11 cellular contexts compared by ENCODE assay signal in genomic region chr12:57241556-57242310, GRCh38. TPM values are rescaled to one million over a fixed set of nuclear protein-coding genes. Genes with fewer than 3 reads are reported as not detected.
DNase-seq lines count a peak whose midpoint lies in the region; ATAC-seq, FAIRE-seq and TF ChIP-seq lines count a peak whose summit lies in the region.
"Had no signal": no experiment of that assay in that cellular context is flagged by ENCODE, and none has a peak within 500 bp of the region (broad histone marks: within the 10 kb centered on the region; RNA-seq: fewer than 3 reads in every experiment).

No MANE protein-coding gene starts in this region.

- no peak overlapping the region for H2BK15ac ChIP-seq in H9 (ENCODE audit: low read depth, low read length)

- H3K56ac ChIP-seq in H9 (ENCODE audit: insufficient read length, low read depth, low read length) = no peak overlapping the region

- H3K36me3 ChIP-seq in BLaER1 treated with 17β-estradiol and CSF1 and Interleukin-3, amounts not matched to agents 10 nM and 100 nM = no peaks in the 10 kb centered on the region
- H3K36me3 ChIP-seq: suprapubic skin had no signal

- no peak overlapping the region for H3K14ac ChIP-seq in H9 (ENCODE audit: insufficient read depth, low read length)

- H2AK5ac ChIP-seq in H9 (ENCODE audit: insufficient read length, low read length) = no peak overlapping the region

- 0 out of 22 replicates have a peak overlapping the region, but pooled peaks of 1 of the 11 experiments have one; percentile 71 for H3K9ac ChIP-seq in BLaER1 treated with 17β-estradiol and CSF1 and Interleukin-3, amounts not matched to agents 10 nM and 100 nM
- no peak overlapping the region for H3K9ac ChIP-seq in H9 (ENCODE audit: extremely low read depth, insufficient read length, low read length)

- H3K36me3 Mint-ChIP-seq in H9 (ENCODE audit: insufficient read depth in 1 of 3, low read depth in 3 of 3) (peaks cover 0 to 3% (median 2%) of the 10 kb centered on the region in 3 experiments; a peak in 3 of 7 replicates), natural killer cell (no peaks in the 10 kb centered on the region)
- peaks cover 6% of the 10 kb centered on the region for H3K36me3 Mint-ChIP-seq in activated CD8-positive, alpha-beta T cell treated with anti-CD3 and anti-CD28 coated beads, Interleukin-2, amount 10 ng/mL, durations not matched to agents 7 days and 5 days (ENCODE audit: low read depth)

- no peak overlapping the region for H2BK5ac ChIP-seq in H9 (ENCODE audit: insufficient read length, low read length)

- no peak for DNase-seq in H9
- DNase-seq in activated CD8-positive, alpha-beta T cell treated with anti-CD3 and anti-CD28 coated beads, Interleukin-2, amount 10 ng/mL, durations not matched to agents 7 days and 5 days = no peak
- DNase-seq in natural killer cell = no peak
- DNase-seq in HTR-8/SVneo (ENCODE audit: insufficient read length, low spot score) = no peak
- DNase-seq in activated gamma-delta T cell treated with Interleukin-2 at 50 U/mL for 16 hours = no peak
- no peak for DNase-seq in NCI-H1436 treated with DMSO at 0.1 percent for 48 hours (lab: John Stamatoyannopoulos, UW)
- DNase-seq in stimulated activated CD8-positive, alpha-beta memory T cell treated with anti-CD3 and anti-CD28 coated beads, Interleukin-4, amount 100 ng/mL, for 48 hours = no peak
- DNase-seq: T-helper 9 cell had no signal

- H3K27me3 Mint-ChIP-seq in H9 (ENCODE audit: low read depth) (peaks cover 78% of the 10 kb centered on the region), natural killer cell (ENCODE audit: low read depth in 2 of 2) (peaks cover 60 to 64% of the 10 kb centered on the region in 2 donors)
- peaks cover 41% of the 10 kb centered on the region for H3K27me3 Mint-ChIP-seq in activated CD8-positive, alpha-beta T cell treated with anti-CD3 and anti-CD28 coated beads, Interleukin-2, amount 10 ng/mL, durations not matched to agents 7 days and 5 days (ENCODE audit: low read depth)

- no peak overlapping the region for H2BK12ac ChIP-seq in H9 (ENCODE audit: insufficient read length, low read depth, low read length)

- H3K23ac ChIP-seq in H9 (ENCODE audit: insufficient read length, low read depth, low read length) = no peak overlapping the region

- H3K18ac ChIP-seq in H9 (ENCODE audit: insufficient read length, low read depth, low read length) = no peak overlapping the region

- ATAC-seq in activated CD8-positive, alpha-beta T cell treated with anti-CD3 and anti-CD28 coated beads, Interleukin-2, amount 10 ng/mL, durations not matched to agents 7 days and 5 days = no peak
- no peak for ATAC-seq in natural killer cell

- H4K5ac ChIP-seq in H9 (ENCODE audit: insufficient read length, low read depth, low read length) = no peak overlapping the region

- no peak overlapping the region for H2BK20ac ChIP-seq in H9 (ENCODE audit: low read depth, low read length, poor library complexity, severe bottlenecking)

- H3K4ac ChIP-seq in H9 (ENCODE audit: low read depth, low read length) = no peak overlapping the region

- POLR2A ChIA-PET in activated CD8-positive, alpha-beta T cell treated with anti-CD3 and anti-CD28 coated beads, Interleukin-2, amount 10 ng/mL, durations not matched to agents 7 days and 5 days (lab: Charles Lee) = interaction anchor here (0.9 to 3.4 kb wide), 4 partner anchors 12 to 131 kb away, joined by 3 to 11 read pairs (median 5); partner anchors contain the start of genes LRP1 and SHMT2

- H3K4me1 Mint-ChIP-seq in H9 (peaks cover 57 to 68% of the 10 kb centered on the region in 2 experiments), natural killer cell (peaks cover 45 to 72% of the 10 kb centered on the region in 2 donors)
- peaks cover 71% of the 10 kb centered on the region for H3K4me1 Mint-ChIP-seq in activated CD8-positive, alpha-beta T cell treated with anti-CD3 and anti-CD28 coated beads, Interleukin-2, amount 10 ng/mL, durations not matched to agents 7 days and 5 days (ENCODE audit: low read depth)

- H3K4me3 ChIP-seq in BLaER1 treated with 17β-estradiol and CSF1 and Interleukin-3, amounts not matched to agents 10 nM and 100 nM = peak overlapping the region in 5 of 10 experiments; percentile 8 to 80 (median 64); a peak in 6 of 20 replicates

- H3K27ac Mint-ChIP-seq in H9 = peak overlapping the region in 1 of 3 experiments; percentile 42; a peak in 1 of 7 replicates
- H3K27ac Mint-ChIP-seq in activated CD8-positive, alpha-beta T cell treated with anti-CD3 and anti-CD28 coated beads, Interleukin-2, amount 10 ng/mL, durations not matched to agents 7 days and 5 days = no peak overlapping the region
- H3K27ac Mint-ChIP-seq in natural killer cell = no peak overlapping the region

- no CpG with 5 or more reads among the region's 37 CpGs for WGBS in H9 (ENCODE audit: extremely low coverage, insufficient read length, low lambda C conversion rate)

- H4K20me1 ChIP-seq in BLaER1 treated with 17β-estradiol and CSF1 and Interleukin-3, amounts not matched to agents 10 nM and 100 nM = peaks cover 9 to 64% (median 49%) of the 10 kb centered on the region in 11 experiments; a peak in 20 of 22 replicates
- H4K20me1 ChIP-seq in H9 (ENCODE audit: control insufficient read depth, insufficient read depth, insufficient read length) = no peaks in the 10 kb centered on the region

- no peak overlapping the region for H2AFZ ChIP-seq in H9 (ENCODE audit: low read length)

- no peaks in the 10 kb centered on the region for H3K79me2 ChIP-seq in H9 (ENCODE audit: insufficient read depth, low read length)

- H3K4me3 Mint-ChIP-seq in H9 (peak overlapping the region in 1 of 2 experiments; percentile 84; a peak in 4 of 5 replicates), natural killer cell (peak overlapping the region; percentile 56)
- peak overlapping the region; percentile 18 for H3K4me3 Mint-ChIP-seq in activated CD8-positive, alpha-beta T cell treated with anti-CD3 and anti-CD28 coated beads, Interleukin-2, amount 10 ng/mL, durations not matched to agents 7 days and 5 days

- peaks cover 29% of the 10 kb centered on the region for H3K23me2 ChIP-seq in H9 (ENCODE audit: insufficient read length, low read depth, low read length, poor library complexity, severe bottlenecking)

- peaks cover 73 to 93% (median 87%) of the 10 kb centered on the region in 11 experiments for H3K27me3 ChIP-seq in BLaER1 treated with 17β-estradiol and CSF1 and Interleukin-3, amounts not matched to agents 10 nM and 100 nM
- peaks cover 48% of the 10 kb centered on the region for H3K27me3 ChIP-seq in H9 (ENCODE audit: insufficient read depth, low read length)

- H3K9me3 ChIP-seq in BLaER1 treated with 17β-estradiol and CSF1 and Interleukin-3, amounts not matched to agents 10 nM and 100 nM (replicated peaks in 1 of 11) = no peaks in the 10 kb centered on the region
- H3K9me3 ChIP-seq in H9 (ENCODE audit: control insufficient read depth, low read depth, low read length) = no peaks in the 10 kb centered on the region
- H3K9me3 ChIP-seq: suprapubic skin had no signal

- intact Hi-C loops in natural killer cell (cut with micrococcal nuclease) = no loop called here

- H3T11ph ChIP-seq in H9 (ENCODE audit: low read length) = no peak overlapping the region

- H3K4me1 ChIP-seq in BLaER1 treated with 17β-estradiol and CSF1 and Interleukin-3, amounts not matched to agents 10 nM and 100 nM = peaks cover 56 to 85% (median 78%) of the 10 kb centered on the region in 10 experiments
- H3K4me1 ChIP-seq in H9 (ENCODE audit: insufficient read depth, low read length) = 0 out of 2 replicates have a peak, but pooled peaks cover 4% of the 10 kb centered on the region

- CTCF ChIA-PET in activated CD8-positive, alpha-beta T cell treated with anti-CD3 and anti-CD28 coated beads, Interleukin-2, amount 10 ng/mL, durations not matched to agents 7 days and 5 days (lab: Charles Lee) = interaction anchor here (1.0 to 12.3 kb wide), 24 partner anchors 10 to 608 kb away, joined by 3 to 389 read pairs (median 7); partner anchors contain the start of genes GLI1, INHBC, INHBE and NXPH4

- H4K8ac ChIP-seq in H9 (replicated peaks; ENCODE audit: insufficient read length, low read depth, low read length) = no peak overlapping the region

- H3K79me1 ChIP-seq in H9 (ENCODE audit: insufficient read depth, low read depth, low read length, poor library complexity, severe bottlenecking) = no peaks in the 10 kb centered on the region

- no peak overlapping the region for H4K91ac ChIP-seq in H9 (ENCODE audit: insufficient read length, low read depth, low read length)

- no peak for FAIRE-seq in HTR-8/SVneo (lab: Jason Lieb, UNC)
- FAIRE-seq: bronchial epithelial cell had no signal

- H3K4me2 ChIP-seq in BLaER1 treated with 17β-estradiol and CSF1 and Interleukin-3, amounts not matched to agents 10 nM and 100 nM = peak overlapping the region; percentile 92 to 100 (median 99)
- peak overlapping the region; percentile 44 for H3K4me2 ChIP-seq in H9 (ENCODE audit: insufficient read depth, insufficient read length, low read length)

- H3K9me3 Mint-ChIP-seq in H9 (no peaks in the 10 kb centered on the region), natural killer cell (no peaks in the 10 kb centered on the region)
- H3K9me3 Mint-ChIP-seq in activated CD8-positive, alpha-beta T cell treated with anti-CD3 and anti-CD28 coated beads, Interleukin-2, amount 10 ng/mL, durations not matched to agents 7 days and 5 days (ENCODE audit: insufficient read depth) = no peaks in the 10 kb centered on the region

- no peak overlapping the region for H2BK120ac ChIP-seq in H9 (ENCODE audit: low read depth, low read length, poor library complexity, severe bottlenecking)

- no peak for TF ChIP-seq CTCF in H9 (conservative IDR thresholded peaks at IDR 0.05)
- TF ChIP-seq CTCF in natural killer cell (IDR thresholded peaks at IDR 0.05) = no peak

- H3K27ac ChIP-seq in BLaER1 treated with 17β-estradiol and CSF1 and Interleukin-3, amounts not matched to agents 10 nM and 100 nM = no peak overlapping the region
- H3K27ac ChIP-seq in H9 (ENCODE audit: insufficient read length, low read depth, low read length) = no peak overlapping the region
- H3K27ac ChIP-seq: suprapubic skin had no signal

RNA-seq across cellular contexts. Expression of gene STAC3, which starts 9.3 kb away (rescaled TPM):
- 2.0 and 2.8 TPM in 2 replicates for total RNA-seq in H9 (2021)
- total RNA-seq in activated CD8-positive, alpha-beta T cell treated with anti-CD3 and anti-CD28 coated beads, Interleukin-2, amount 10 ng/mL, durations not matched to agents 7 days and 5 days = 1 to 10 TPM; 7.5 to 9.9 TPM
- 1 to 10 TPM; 2.4 to 4.1 (median 3.8) TPM for total RNA-seq in natural killer cell

RNA-seq across cellular contexts. Expression of gene SHMT2, which starts 12.2 kb away (rescaled TPM):
- total RNA-seq in H9 (2021) (257 and 260 TPM in 2 replicates), natural killer cell (10 to 100 TPM; 28.6 to 39.3 (median 34.9) TPM)
- 100 to 1,000 TPM; 194 to 208 TPM for total RNA-seq in activated CD8-positive, alpha-beta T cell treated with anti-CD3 and anti-CD28 coated beads, Interleukin-2, amount 10 ng/mL, durations not matched to agents 7 days and 5 days

RNA-seq across cellular contexts. Expression of gene NXPH4, which starts 25.1 kb away (rescaled TPM):
- total RNA-seq in H9 (2021) (2.1 and 2.8 TPM in 2 replicates), natural killer cell (under 1 TPM in 1 of 3 donors, not detected in 2; 0.82 TPM)
- under 1 TPM; 0.39 to 0.40 TPM for total RNA-seq in activated CD8-positive, alpha-beta T cell treated with anti-CD3 and anti-CD28 coated beads, Interleukin-2, amount 10 ng/mL, durations not matched to agents 7 days and 5 days
